ENCODE assay signal across 28 cellular contexts in genomic region chr16:84153660-84154214, GRCh38. TPM values are rescaled to one million over a fixed set of nuclear protein-coding genes. Genes with fewer than 3 reads are reported as not detected.
DNase-seq lines count a peak whose midpoint lies in the region; ATAC-seq, FAIRE-seq and TF ChIP-seq lines count a peak whose summit lies in the region.
"Had no signal": no experiment of that assay in that cellular context is flagged by ENCODE, and none has a peak within 500 bp of the region (broad histone marks: within the 10 kb centered on the region; RNA-seq: fewer than 3 reads in every experiment).

No MANE protein-coding gene starts in this region.

- H3K4me3 ChIP-seq in GM23248 = no peak overlapping the region
- H3K4me3 ChIP-seq in MG63 = no peak overlapping the region
- no peak overlapping the region for H3K4me3 ChIP-seq in fibroblast of villous mesenchyme (ENCODE audit: low read depth, low read length)
- no peak overlapping the region for H3K4me3 ChIP-seq in spleen
- H3K4me3 ChIP-seq: BLaER1, PC-9, SK-N-MC had no signal

- no peaks in the 10 kb centered on the region for H4K20me1 ChIP-seq in GM23248 (ENCODE audit: insufficient read depth)
- H4K20me1 ChIP-seq: BLaER1 had no signal

- H3K4me1 ChIP-seq in GM23248 (ENCODE audit: insufficient read depth) (no peaks in the 10 kb centered on the region), spleen (no peaks in the 10 kb centered on the region), foreskin keratinocyte (no peaks in the 10 kb centered on the region)
- H3K4me1 ChIP-seq: BLaER1 had no signal

- in situ Hi-C loops in GM23248 (cut with MboI) = no loop called here

- WGBS in GM23248 (ENCODE audit: low coverage in 1 of 2, low lambda C conversion rate in 2 of 2, missing lambda C conversion rate in 2 of 2), 2 experiments = 47% methylated on average over 8 of the region's 8 CpGs
- WGBS in spleen, 5 donors = 72 to 82% (median 80%) methylated on average over 8 of the region's 8 CpGs

- H3F3A ChIP-seq in GM23248 (ENCODE audit: insufficient read depth) = no peaks in the 10 kb centered on the region

- no peaks in the 10 kb centered on the region for H3K9me2 ChIP-seq in GM23248 (ENCODE audit: insufficient read depth)

- no peak for TF ChIP-seq POLR2A in spleen (IDR thresholded peaks at IDR 0.05)

- FAIRE-seq in HTR-8/SVneo (lab: Jason Lieb, UNC) = no peak
- FAIRE-seq: G401.6, GM12892 had no signal

- peak; percentile 33 for DNase-seq in GM23248
- peak; percentile 12 for DNase-seq in MG63
- peak; percentile 39 for DNase-seq in fibroblast of villous mesenchyme (ENCODE audit: low read depth)
- DNase-seq in spleen = peak; percentile 13
- DNase-seq in foreskin keratinocyte = no peak
- no peak for DNase-seq in stimulated activated CD4-positive, alpha-beta T cell treated with anti-CD3 and anti-CD28 coated beads, Interleukin-2, amount 100 ng/mL, for 24 hours
- no peak for DNase-seq in HTR-8/SVneo (ENCODE audit: insufficient read length, low spot score)
- DNase-seq: CD4-positive, alpha-beta T cell; COR-L47; DMS79; HFFc6; Kasumi-1; NCI-H1048; NCI-H1417 treated with DMSO at 0.1 percent for 48 hours; NCI-H187; NCI-H2227 treated with DMSO at 0.1 percent for 48 hours; NCI-H510A; PC-9; RPMI8226; SHP77; SW 1271 had no signal

- no peak overlapping the region for H3K9ac ChIP-seq in GM23248
- H3K9ac ChIP-seq: BLaER1 had no signal

- TF ChIP-seq CTCF in fibroblast of villous mesenchyme (IDR thresholded peaks at IDR 0.05; ENCODE audit: insufficient read depth, low read depth, low read length) = no peak
- TF ChIP-seq CTCF in spleen (IDR thresholded peaks at IDR 0.05 in 8 of 11, conservative IDR thresholded peaks at IDR 0.05 in 3 of 11) = no peak
- TF ChIP-seq CTCF in foreskin keratinocyte (conservative IDR thresholded peaks at IDR 0.05) = no peak

- ATAC-seq in foreskin keratinocyte = no peak
- ATAC-seq in HG03045 (IDR thresholded peaks at IDR 0.05; ENCODE audit: unreplicated experiment) = no peak

- no peaks in the 10 kb centered on the region for H3K79me2 ChIP-seq in GM23248 (ENCODE audit: insufficient read depth)

- no peak overlapping the region for H3K4me2 ChIP-seq in GM23248 (ENCODE audit: unreplicated experiment)
- H3K4me2 ChIP-seq: BLaER1, PC-9 had no signal

- H3K36me3 ChIP-seq in GM23248 (ENCODE audit: low read depth) = no peaks in the 10 kb centered on the region
- no peaks in the 10 kb centered on the region for H3K36me3 ChIP-seq in MG63
- no peaks in the 10 kb centered on the region for H3K36me3 ChIP-seq in spleen
- H3K36me3 ChIP-seq: BLaER1 had no signal

- peaks cover 4% of the 10 kb centered on the region; the same call in 1 of the 2 replicates for H3K27me3 ChIP-seq in GM23248 (replicated peaks; ENCODE audit: insufficient read depth)
- no peaks in the 10 kb centered on the region for H3K27me3 ChIP-seq in MG63
- H3K27me3 ChIP-seq in spleen (replicated peaks in 1 of 7) = peaks cover 0 to 15% (median 0%) of the 10 kb centered on the region in 7 donors
- H3K27me3 ChIP-seq in foreskin keratinocyte = peaks cover 2% of the 10 kb centered on the region
- H3K27me3 ChIP-seq: BLaER1 had no signal

- no peaks in the 10 kb centered on the region for H3K9me3 ChIP-seq in GM23248 (ENCODE audit: low read depth)
- no peaks in the 10 kb centered on the region for H3K9me3 ChIP-seq in MG63
- no peaks in the 10 kb centered on the region for H3K9me3 ChIP-seq in spleen
- H3K9me3 ChIP-seq: BLaER1 had no signal

- no peak overlapping the region for H2AFZ ChIP-seq in GM23248
- H2AFZ ChIP-seq: PC-9 had no signal

- intact Hi-C loops in spleen (cut with DNase I; ENCODE audit: low total_unique reads) = no loop called here

- no peak overlapping the region for H3K27ac ChIP-seq in GM23248
- H3K27ac ChIP-seq in spleen = no peak overlapping the region
- no peak overlapping the region for H3K27ac ChIP-seq in foreskin keratinocyte
- H3K27ac ChIP-seq: BLaER1, PC-9, SK-N-MC had no signal

RNA-seq across cellular contexts. Expression of gene DNAAF1, which starts 8.6 kb away (rescaled TPM):
- total RNA-seq in GM23248 (2014; rRNA removed; shearing (Covaris generic)) = not detected in 2 replicates
- polyA plus RNA-seq in GM23248 (2016; fragmentation: Nextera tagmentation; extraction: Ambion mirVana) (not detected in 2 replicates), spleen (1 to 10 TPM; 1.3 to 4.3 (median 2.0) TPM), foreskin keratinocyte (not detected in 2 replicates)
- not detected in 2 replicates for total RNA-seq in MG63 (2014; rRNA removed; shearing (Covaris generic); ENCODE audit: low replicate concordance)
- total RNA-seq in fibroblast of villous mesenchyme (not detected in 2 replicates), spleen (1 to 10 TPM in 2 of 7 donors, under 1 TPM in 4, not detected in 1; 0.20 to 2.0 (median 0.79) TPM), foreskin keratinocyte (not detected in 2 replicates)
- total RNA-seq: CD4-positive, alpha-beta T cell; HFFc6; MCF 10A had no signal

RNA-seq across cellular contexts. Expression of gene HSDL1, which starts 8.8 kb away (rescaled TPM):
- 17.0 and 19.9 TPM in 2 replicates for total RNA-seq in GM23248 (2014; rRNA removed; shearing (Covaris generic))
- 10.8 and 12.0 TPM in 2 replicates for polyA plus RNA-seq in GM23248 (2016; fragmentation: Nextera tagmentation; extraction: Ambion mirVana)
- 5.0 and 7.0 TPM in 2 replicates for total RNA-seq in MG63 (2014; rRNA removed; shearing (Covaris generic); ENCODE audit: low replicate concordance)
- total RNA-seq in fibroblast of villous mesenchyme = 17.4 and 29.8 TPM in 2 replicates
- 10 to 100 TPM; 18.3 to 29.0 (median 23.4) TPM for total RNA-seq in spleen
- polyA plus RNA-seq in spleen = 10 to 100 TPM; 10.1 to 15.7 (median 14.0) TPM
- total RNA-seq in foreskin keratinocyte = 13.6 and 15.7 TPM in 2 replicates
- polyA plus RNA-seq in foreskin keratinocyte = 7.8 and 8.1 TPM in 2 replicates

RNA-seq across cellular contexts. Expression of gene TAF1C, which starts 33.1 kb away (rescaled TPM):
- total RNA-seq in GM23248 (2014; rRNA removed; shearing (Covaris generic)) = 24.7 and 31.5 TPM in 2 replicates
- 13.5 and 18.1 TPM in 2 replicates for polyA plus RNA-seq in GM23248 (2016; fragmentation: Nextera tagmentation; extraction: Ambion mirVana)
- 10.3 and 16.6 TPM in 2 replicates for total RNA-seq in MG63 (2014; rRNA removed; shearing (Covaris generic); ENCODE audit: low replicate concordance)
- 19.4 and 20.9 TPM in 2 replicates for total RNA-seq in fibroblast of villous mesenchyme
- total RNA-seq in spleen = 100 to 1,000 TPM in 2 of 7 donors, 10 to 100 TPM in 5; 60.3 to 133 (median 76.6) TPM
- 100 to 1,000 TPM in 1 of 3 donors, 10 to 100 TPM in 2; 31.4 to 125 (median 70.6) TPM for polyA plus RNA-seq in spleen
- total RNA-seq in foreskin keratinocyte = 19.7 and 20.7 TPM in 2 replicates
- 13.0 and 14.2 TPM in 2 replicates for polyA plus RNA-seq in foreskin keratinocyte

RNA-seq across cellular contexts. Expression of gene MBTPS1, which starts 37.0 kb away (rescaled TPM):
- 95.7 and 103 TPM in 2 replicates for total RNA-seq in GM23248 (2014; rRNA removed; shearing (Covaris generic))
- 84.0 and 88.1 TPM in 2 replicates for polyA plus RNA-seq in GM23248 (2016; fragmentation: Nextera tagmentation; extraction: Ambion mirVana)
- 57.3 and 66.2 TPM in 2 replicates for total RNA-seq in MG63 (2014; rRNA removed; shearing (Covaris generic); ENCODE audit: low replicate concordance)
- 77.0 and 97.2 TPM in 2 replicates for total RNA-seq in fibroblast of villous mesenchyme
- 100 to 1,000 TPM in 3 of 7 donors, 10 to 100 TPM in 4; 76.4 to 121 (median 98.7) TPM for total RNA-seq in spleen
- polyA plus RNA-seq in spleen = 10 to 100 TPM; 34.5 to 44.2 (median 39.9) TPM
- 54.8 and 56.4 TPM in 2 replicates for total RNA-seq in foreskin keratinocyte
- 32.1 and 36.1 TPM in 2 replicates for polyA plus RNA-seq in foreskin keratinocyte

RNA-seq across cellular contexts. Expression of gene ADAD2, which starts 37.2 kb away (rescaled TPM):
- not detected in 2 replicates for total RNA-seq in GM23248 (2014; rRNA removed; shearing (Covaris generic))
- polyA plus RNA-seq in GM23248 (2016; fragmentation: Nextera tagmentation; extraction: Ambion mirVana) = not detected in 2 replicates
- total RNA-seq in MG63 (2014; rRNA removed; shearing (Covaris generic); ENCODE audit: low replicate concordance) = not detected in 2 replicates
- total RNA-seq in fibroblast of villous mesenchyme = not detected in 2 replicates
- total RNA-seq in spleen = 10 to 100 TPM in 1 of 7 donors, 1 to 10 TPM in 6; 2.8 to 24.1 (median 6.4) TPM
- polyA plus RNA-seq in spleen = 10 to 100 TPM in 2 of 3 donors, 1 to 10 TPM in 1; 2.5 to 86.5 (median 25.9) TPM
- not detected in 2 replicates for total RNA-seq in foreskin keratinocyte
- polyA plus RNA-seq in foreskin keratinocyte = not detected in 2 replicates
- total RNA-seq: H4, HFFc6, MCF 10A, PC-9 had no signal

Comparison
In these comparisons a context has a peak if more than half of its experiments do, and no peak if none do; other contexts are left out.
1. DNase-seq: peak in GM23248 (single experiment), MG63 (single experiment), fibroblast of villous mesenchyme (single experiment) and spleen (single experiment); none in foreskin keratinocyte (0 of 2), stimulated activated CD4-positive, alpha-beta T cell treated with anti-CD3 and anti-CD28 coated beads, Interleukin-2, amount 100 ng/mL, for 24 hours (0 of 2) and HTR-8/SVneo (single experiment).